Comparison of ENCODE assay signal across 18 cellular contexts in the genomic region with DNA sequence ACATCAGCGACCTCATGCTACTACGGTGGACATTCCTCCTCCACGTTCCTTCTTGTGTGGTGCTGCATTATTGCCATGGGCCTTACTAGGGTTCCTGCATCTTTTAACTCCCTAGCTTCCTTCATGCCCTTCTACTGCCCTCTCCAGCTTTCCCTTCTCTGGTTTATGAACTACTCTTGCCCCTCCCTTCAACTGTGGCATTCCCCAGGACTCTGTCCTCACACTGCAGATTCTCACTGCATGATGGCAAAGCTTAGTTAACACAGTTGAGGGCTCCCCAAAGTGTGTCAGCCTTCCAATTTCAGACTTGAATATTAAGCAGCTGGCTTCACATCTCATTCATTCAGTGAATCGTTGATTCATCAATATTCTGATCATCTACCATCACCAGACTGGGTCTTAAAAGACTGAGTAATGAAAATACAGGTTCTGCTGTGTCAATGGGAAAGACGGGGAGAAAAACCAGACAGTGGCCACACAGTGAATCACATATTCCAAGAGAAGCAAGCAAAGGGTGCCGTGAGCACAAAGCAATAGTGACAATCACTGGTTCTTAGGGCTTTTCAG. TPM values are rescaled to one million over a fixed set of nuclear protein-coding genes. Genes with fewer than 3 reads are reported as not detected.
DNase-seq lines count a peak whose midpoint lies in the region; ATAC-seq, FAIRE-seq and TF ChIP-seq lines count a peak whose summit lies in the region.
"Had no signal": no experiment of that assay in that cellular context is flagged by ENCODE, and none has a peak within 500 bp of the region (broad histone marks: within the 10 kb centered on the region; RNA-seq: fewer than 3 reads in every experiment).

No MANE protein-coding gene starts in this region.

- no peak for TF ChIP-seq CTCF in CD4-positive, alpha-beta T cell (IDR thresholded peaks at IDR 0.05)
- no peak for TF ChIP-seq CTCF in D721Med (IDR thresholded peaks at IDR 0.05; ENCODE audit: insufficient read depth, missing control alignments)

- H3K9me3 ChIP-seq in CD4-positive, alpha-beta T cell (ENCODE audit: control insufficient read depth, low read length), result no peaks in the 10 kb centered on the region
- H3K9me3 ChIP-seq: mucosa of descending colon, transverse colon had no signal

- H3K27ac ChIP-seq in CD4-positive, alpha-beta T cell (ENCODE audit: low read depth, low read length), result no peak overlapping the region
- H3K27ac ChIP-seq: 22Rv1, C4-2B, PC-9, transverse colon had no signal

- no peak for FAIRE-seq in D721Med (lab: Jason Lieb, UNC)

- CTCF ChIA-PET in CD4-positive, alpha-beta T cell (lab: Charles Lee), result no interaction called here

- peaks cover 19% of the 10 kb centered on the region for H3K4me1 Mint-ChIP-seq in T-helper 2 cell treated with Interferon-gamma antibody and Interleukin-4, amounts not matched to agents 5 μg/mL and 100 μg/mL, for 36 hours (ENCODE audit: low read depth)
- peaks cover 61% of the 10 kb centered on the region for H3K4me1 Mint-ChIP-seq in CD4-positive, alpha-beta T cell (ENCODE audit: low read depth)
- H3K4me1 Mint-ChIP-seq in activated naive CD8-positive, alpha-beta T cell (ENCODE audit: low read depth), result peaks cover 59% of the 10 kb centered on the region
- peaks cover 34% of the 10 kb centered on the region for H3K4me1 Mint-ChIP-seq in memory B cell

- POLR2A ChIA-PET in CD4-positive, alpha-beta T cell (lab: Charles Lee), result no interaction called here

- H3K9me3 Mint-ChIP-seq in T-helper 2 cell treated with Interferon-gamma antibody and Interleukin-4, amounts not matched to agents 5 μg/mL and 100 μg/mL, for 36 hours, result no peaks in the 10 kb centered on the region
- no peaks in the 10 kb centered on the region for H3K9me3 Mint-ChIP-seq in CD4-positive, alpha-beta T cell
- no peaks in the 10 kb centered on the region for H3K9me3 Mint-ChIP-seq in activated naive CD8-positive, alpha-beta T cell (ENCODE audit: low read depth)
- no peaks in the 10 kb centered on the region for H3K9me3 Mint-ChIP-seq in memory B cell

- H3K27me3 ChIP-seq in CD4-positive, alpha-beta T cell (ENCODE audit: control insufficient read depth, insufficient read depth, low read length), result no peaks in the 10 kb centered on the region
- H3K27me3 ChIP-seq: transverse colon had no signal

- no peak for ATAC-seq in CD4-positive, alpha-beta T cell (ENCODE audit: poor library complexity)
- no peak for ATAC-seq in memory B cell (ENCODE audit: low read depth)
- ATAC-seq: mucosa of descending colon had no signal

- no peaks in the 10 kb centered on the region for H3K27me3 Mint-ChIP-seq in T-helper 2 cell treated with Interferon-gamma antibody and Interleukin-4, amounts not matched to agents 5 μg/mL and 100 μg/mL, for 36 hours (ENCODE audit: low read depth)
- H3K27me3 Mint-ChIP-seq in CD4-positive, alpha-beta T cell, result no peaks in the 10 kb centered on the region
- H3K27me3 Mint-ChIP-seq in activated naive CD8-positive, alpha-beta T cell, result no peaks in the 10 kb centered on the region
- no peaks in the 10 kb centered on the region for H3K27me3 Mint-ChIP-seq in memory B cell

- H3K4me3 Mint-ChIP-seq in T-helper 2 cell treated with Interferon-gamma antibody and Interleukin-4, amounts not matched to agents 5 μg/mL and 100 μg/mL, for 36 hours, result no peak overlapping the region
- no peak overlapping the region for H3K4me3 Mint-ChIP-seq in CD4-positive, alpha-beta T cell
- no peak overlapping the region for H3K4me3 Mint-ChIP-seq in activated naive CD8-positive, alpha-beta T cell
- H3K4me3 Mint-ChIP-seq in memory B cell, result no peak overlapping the region

- peaks cover 20% of the 10 kb centered on the region for H3K36me3 Mint-ChIP-seq in T-helper 2 cell treated with Interferon-gamma antibody and Interleukin-4, amounts not matched to agents 5 μg/mL and 100 μg/mL, for 36 hours (ENCODE audit: low read depth)
- peaks cover 54% of the 10 kb centered on the region for H3K36me3 Mint-ChIP-seq in CD4-positive, alpha-beta T cell (ENCODE audit: low read depth)
- H3K36me3 Mint-ChIP-seq in activated naive CD8-positive, alpha-beta T cell, result no peaks in the 10 kb centered on the region
- H3K36me3 Mint-ChIP-seq in memory B cell, result peaks cover 19% of the 10 kb centered on the region

- intact Hi-C loops in CD4-positive, alpha-beta T cell (cut with DNase I, micrococcal nuclease), result loop anchor here in 1 of 2 experiments (10.0 kb wide), 1 partner anchor 48 kb away; no protein-coding TSS in a partner anchor

- DNase-seq in T-helper 2 cell treated with Interferon-gamma antibody and Interleukin-4, amounts not matched to agents 5 μg/mL and 100 μg/mL, for 36 hours (ENCODE audit: low spot score), result no peak
- DNase-seq in T-helper 2 cell, result no peak
- no peak for DNase-seq in CD4-positive, alpha-beta T cell
- no peak for DNase-seq in memory B cell (ENCODE audit: low spot score in 2 of 2)
- no peak for DNase-seq in cerebellar cortex (ENCODE audit: low spot score)
- no peak for DNase-seq in stimulated activated CD4-positive, alpha-beta T cell treated with anti-CD3 and anti-CD28 coated beads, Interleukin-2, amount 100 ng/mL, for 24 hours
- no peak for DNase-seq in D721Med (ENCODE audit: insufficient read length, low spot score)
- DNase-seq: foreskin fibroblast; mucosa of descending colon; NCI-H1092 treated with DMSO at 0.1 percent for 48 hours; NCI-H2171 treated with DMSO at 0.1 percent for 48 hours; NCI-H774; PC-9; stimulated activated CD4-positive, alpha-beta T cell treated with anti-CD3 and anti-CD28 coated beads, Interleukin-4, amount 100 ng/mL, for 4 hours; transverse colon had no signal

- peak overlapping the region; percentile 50 for H3K27ac Mint-ChIP-seq in T-helper 2 cell treated with Interferon-gamma antibody and Interleukin-4, amounts not matched to agents 5 μg/mL and 100 μg/mL, for 36 hours
- H3K27ac Mint-ChIP-seq in CD4-positive, alpha-beta T cell, result peak overlapping the region; percentile 76
- H3K27ac Mint-ChIP-seq in activated naive CD8-positive, alpha-beta T cell, result peak overlapping the region; percentile 83
- peak overlapping the region; percentile 61 for H3K27ac Mint-ChIP-seq in memory B cell

RNA-seq across cellular contexts. Expression of a gene that starts 53.0 kb away (rescaled TPM):
- total RNA-seq in CD4-positive, alpha-beta T cell, result 10 to 100 TPM; 44.2 to 50.1 TPM
